10 cellular contexts compared by ENCODE assay signal in genomic region chr21:7933923-7934322, GRCh38.
"Had no signal": no experiment of that assay in that cellular context is flagged by ENCODE, and none has a peak within 500 bp of the region (broad histone marks: within the 10 kb centered on the region; RNA-seq: fewer than 3 reads in every experiment).

No MANE protein-coding gene starts in this region.

- H3K4me1 Mint-ChIP-seq: GM23338, H9 had no signal

- H3K4me3 Mint-ChIP-seq: GM23338, H9, HFFc6 had no signal

- H3K27ac ChIP-seq: HL-60 had no signal

- ATAC-seq: GM23338, K562 had no signal

- H3K4me2 ChIP-seq: GM23338 had no signal

- H3K4me3 ChIP-seq: K562 had no signal

- FAIRE-seq: H1, H54, K562 had no signal

- H3K27ac Mint-ChIP-seq: GM23338, H9, HFFc6 had no signal

- H3K9me3 Mint-ChIP-seq: GM23338, H9, HFFc6 had no signal

- H2AFZ ChIP-seq: GM23338 had no signal

- DNase-seq: H9, HCEC 1CT, HFFc6, IMR-90, KG1 had no signal
